In genomic region chr14:62168564-62169155, GRCh38 we compare ENCODE assay signal across 19 cellular contexts.
DNase-seq lines count a peak whose midpoint lies in the region; ATAC-seq and TF ChIP-seq lines count a peak whose summit lies in the region.
"Had no signal": no experiment of that assay in that cellular context is flagged by ENCODE, and none has a peak within 500 bp of the region (broad histone marks: within the 10 kb centered on the region; RNA-seq: fewer than 3 reads in every experiment).

No MANE protein-coding gene starts in this region.

- H3K79me2 ChIP-seq in neural cell (replicated peaks; ENCODE audit: insufficient read depth, low read length) = no peaks in the 10 kb centered on the region
- H3K79me2 ChIP-seq: parathyroid adenoma had no signal

- no peaks in the 10 kb centered on the region for H4K20me1 ChIP-seq in neural cell (ENCODE audit: insufficient read depth)

- TF ChIP-seq CTCF in brain microvascular endothelial cell (IDR thresholded peaks at IDR 0.05; ENCODE audit: low read depth, low read length, missing control alignments) (peak; percentile 19), neural cell (IDR thresholded peaks at IDR 0.05; ENCODE audit: poor library complexity, severe bottlenecking) (peak; percentile 37)

- H3K36me3 ChIP-seq in brain microvascular endothelial cell (replicated peaks) = no peaks in the 10 kb centered on the region
- no peaks in the 10 kb centered on the region for H3K36me3 ChIP-seq in neural cell (ENCODE audit: insufficient read depth, low read length)
- H3K36me3 ChIP-seq: uterus had no signal

- no peaks in the 10 kb centered on the region for H3K9me3 ChIP-seq in neural cell (ENCODE audit: low read length)
- H3K9me3 ChIP-seq: uterus had no signal

- no peak overlapping the region for H3K27ac ChIP-seq in brain microvascular endothelial cell
- H3K27ac ChIP-seq in neural cell (ENCODE audit: low read length) = no peak overlapping the region
- H3K27ac ChIP-seq: HL-60, parathyroid adenoma, uterus had no signal

- H2AFZ ChIP-seq in neural cell (ENCODE audit: low read depth, low read length) = no peak overlapping the region
- H2AFZ ChIP-seq: parathyroid adenoma had no signal

- TF ChIP-seq RAD21 in neural cell (conservative IDR thresholded peaks at IDR 0.05) = peak; percentile 32

- H3F3A ChIP-seq in neural cell (ENCODE audit: insufficient read depth, low read length, poor library complexity, severe bottlenecking) = no peaks in the 10 kb centered on the region

- in situ Hi-C loops in brain microvascular endothelial cell (cut with HindIII; ENCODE audit: low pct_ligation_motif_present, low sequenced_read_pairs) = no loop called here

- TF ChIP-seq EP300 in neural cell (conservative IDR thresholded peaks at IDR 0.05; ENCODE audit: poor library complexity, severe bottlenecking) = no peak

- DNase-seq in ELR (ENCODE audit: low read depth) = peak; percentile 8
- peak; percentile 26 for DNase-seq in NCI-H1105 (lab: John Stamatoyannopoulos, UW)
- no peak for DNase-seq in brain microvascular endothelial cell
- DNase-seq in AG20443 (ENCODE audit: low spot score) = no peak
- DNase-seq in stimulated activated CD4-positive, alpha-beta T cell treated with anti-CD3 and anti-CD28 coated beads, Interleukin-4, amount 100 ng/mL, for 1 hour = no peak
- DNase-seq: activated CD4-positive, alpha-beta T cell treated with anti-CD3 and anti-CD28 coated beads, Interleukin-2, amount 10 ng/mL, durations not matched to agents 7 days and 5 days; activated naive CD8-positive, alpha-beta T cell treated with anti-CD3 and anti-CD28 coated beads, Interleukin-2, amount 10 ng/mL, durations not matched to agents 7 days and 5 days; activated T-cell treated with anti-CD3 and anti-CD28 coated beads, Interleukin-2, amount 50 U/mL, for 4 hours; CD4-positive, CD25-positive, alpha-beta regulatory T cell; central memory CD4-positive, alpha-beta T cell; head of caudate nucleus; Karpas-422; NCI-H2029; stimulated activated naive CD4-positive, alpha-beta T cell treated with Interleukin-2 at 50 U/mL for 16 hours; uterus had no signal

- no peaks in the 10 kb centered on the region for H3K9me2 ChIP-seq in neural cell (ENCODE audit: insufficient read depth, low read length)

- no peak overlapping the region for H3K4me2 ChIP-seq in neural cell (ENCODE audit: low read length)

- H3K4me3 ChIP-seq in brain microvascular endothelial cell (ENCODE audit: low read depth, low read length) (no peak overlapping the region), neural cell (ENCODE audit: low read length) (no peak overlapping the region)
- H3K4me3 ChIP-seq: uterus had no signal

- H3K9ac ChIP-seq in neural cell (ENCODE audit: low read length) = no peak overlapping the region
- H3K9ac ChIP-seq: parathyroid adenoma had no signal

- H3K27me3 ChIP-seq in brain microvascular endothelial cell (replicated peaks) = peaks cover 3% of the 10 kb centered on the region
- H3K27me3 ChIP-seq in neural cell (ENCODE audit: insufficient read depth, low read depth, low read length) = no peaks in the 10 kb centered on the region
- H3K27me3 ChIP-seq: uterus had no signal

- no peak for ATAC-seq in HG03025 (IDR thresholded peaks at IDR 0.05; ENCODE audit: low FRiP score, unreplicated experiment)
- ATAC-seq: activated T-cell treated with anti-CD3 and anti-CD28 coated beads, Interleukin-2, amount 50 U/mL, for 4 hours had no signal

TF ChIP-seq in neural cell, 6 proteins besides CTCF, POLR2A, EP300 and RAD21:
- TF ChIP-seq MXI1 (conservative IDR thresholded peaks at IDR 0.05; ENCODE audit: poor library complexity, severe bottlenecking) (no peak), SMC3 (conservative IDR thresholded peaks at IDR 0.05; ENCODE audit: poor library complexity) (peak; percentile 49), POLR2AphosphoS5 (IDR thresholded peaks at IDR 0.05) (no peak)

Comparison
In these comparisons a context has a peak if more than half of its experiments do, and no peak if none do; other contexts are left out.
1. DNase-seq: peak in ELR (single experiment) and NCI-H1105 (single experiment); none in brain microvascular endothelial cell (single experiment), AG20443 (single experiment) and stimulated activated CD4-positive, alpha-beta T cell treated with anti-CD3 and anti-CD28 coated beads, Interleukin-4, amount 100 ng/mL, for 1 hour (single experiment).